13 cellular contexts compared by ENCODE assay signal in genomic region chr10:71667374-71667750, GRCh38. TPM values are rescaled to one million over a fixed set of nuclear protein-coding genes. Genes with fewer than 3 reads are reported as not detected.
A peak's percentile ranks its signal among the peaks of the same experiment; 100 is the strongest.
DNase-seq lines count a peak whose midpoint lies in the region; ATAC-seq, FAIRE-seq and TF ChIP-seq lines count a peak whose summit lies in the region.
"Had no signal": no experiment of that assay in that cellular context is flagged by ENCODE, and none has a peak within 500 bp of the region (broad histone marks: within the 10 kb centered on the region; RNA-seq: fewer than 3 reads in every experiment).

No MANE protein-coding gene starts in this region.

- H3K4me1 ChIP-seq in BLaER1, result peaks cover 34% of the 10 kb centered on the region
- peaks cover 17% of the 10 kb centered on the region for H3K4me1 ChIP-seq in GM12878 (ENCODE audit: control insufficient read depth, insufficient read depth, low read length)
- peaks cover 0 to 4% of the 10 kb centered on the region in 2 donors for H3K4me1 ChIP-seq in left lung
- H3K4me1 ChIP-seq in HAP-1, result no peaks in the 10 kb centered on the region

- H3K9ac ChIP-seq in BLaER1 (no peak overlapping the region), GM12878 (ENCODE audit: control insufficient read depth, insufficient read depth, low read length) (no peak overlapping the region; the same call in 1 of the 2 replicates)

- intact Hi-C loops in GM12878 (cut with micrococcal nuclease; ENCODE audit: unreplicated experiment) (no loop called here), left lung (cut with DNase I) (no loop called here)

- POLR2A ChIA-PET in GM12878 (lab: Charles Lee), result no interaction called here

- TF ChIP-seq RAD21 in GM12878 (IDR thresholded peaks at IDR 0.05; ENCODE audit: insufficient read depth, low read depth, low read length), result no peak

- H3K4me3 ChIP-seq in BLaER1, result no peak overlapping the region
- H3K4me3 ChIP-seq in GM12878, result peak overlapping the region; percentile 4; the same call in 1 of the 2 replicates
- no peak overlapping the region for H3K4me3 ChIP-seq in left lung
- H3K4me3 ChIP-seq in HAP-1, result no peak overlapping the region
- H3K4me3 ChIP-seq: Peyer's patch had no signal

- whole genome bisulfite sequencing in GM12878 (ENCODE audit: insufficient coverage, insufficient replicate concordance, low lambda C conversion rate, missing lambda C conversion rate), result 0% methylated on average over 3 of the region's 5 CpGs

- H3K4me2 ChIP-seq in BLaER1 (peak overlapping the region; percentile 76), GM12878 (ENCODE audit: control insufficient read depth, insufficient read depth) (peak overlapping the region; percentile 38; the same call in 1 of the 2 replicates)

- ATAC-seq in GM12878 (peak; percentile 46), left lung (no peak)

- SMC1A ChIA-PET in GM12878 (lab: Charles Lee; ENCODE audit: uncharacterized antibody, unreplicated experiment), result interaction anchor here (0.5 to 1.8 kb wide), 3 partner anchors 27 to 160 kb away, joined by 5 to 6 read pairs (median 6); no protein-coding TSS in a partner anchor

- CTCF ChIA-PET in GM12878 (lab: Yijun Ruan, JAX), result interaction anchor here (1.7 to 2.5 kb wide), 3 partner anchors 27 to 41 kb away, joined by 8 to 14 read pairs (median 10); no protein-coding TSS in a partner anchor

- H3K36me3 ChIP-seq in BLaER1, result no peaks in the 10 kb centered on the region
- H3K36me3 ChIP-seq in GM12878 (ENCODE audit: control insufficient read depth in 2 of 2, insufficient read depth in 2 of 2, low read length in 1 of 2), result no peaks in the 10 kb centered on the region
- H3K36me3 ChIP-seq in left lung, result no peaks in the 10 kb centered on the region
- H3K36me3 ChIP-seq in HAP-1 (replicated peaks), result no peaks in the 10 kb centered on the region
- H3K36me3 ChIP-seq: Peyer's patch had no signal

- H3K79me2 ChIP-seq in GM12878 (ENCODE audit: control insufficient read depth, insufficient read depth, low read length), result no peaks in the 10 kb centered on the region

- DNase-seq in GM10266 (ENCODE audit: extremely low spot score), result peak; percentile 48
- peak; percentile 22 for DNase-seq in NAMALWA (ENCODE audit: low spot score)
- DNase-seq in GM12878 (ENCODE audit: low read depth, low spot score), result peak; percentile 25
- DNase-seq in SW 1271 (lab: John Stamatoyannopoulos, UW), result no peak
- DNase-seq in left lung, result no peak
- DNase-seq in HAP-1 (ENCODE audit: low spot score in 2 of 2), result no peak
- DNase-seq in NCI-H1092 treated with DMSO at 0.1 percent for 48 hours (lab: John Stamatoyannopoulos, UW), result no peak
- DNase-seq: activated CD4-positive, alpha-beta memory T cell treated with anti-CD3 and anti-CD28 coated beads, Interleukin-2, amount 10 ng/mL, durations not matched to agents 7 days and 5 days; H9; NCI-H226 had no signal

- TF ChIP-seq EP300 in GM12878 (IDR thresholded peaks at IDR 0.05; ENCODE audit: borderline replicate concordance in 1 of 2, control insufficient read depth in 1 of 2, low read depth in 2 of 2, low read length in 2 of 2), result no peak

- no TSS peak for BruUV-seq in GM12878 (replicated peaks; lab: Mats Ljungman, UMichigan)

- TF ChIP-seq CTCF in GM10266 (IDR thresholded peaks at IDR 0.05; ENCODE audit: control insufficient read depth, insufficient read depth, low read depth, missing control alignments), result no peak
- no peak for TF ChIP-seq CTCF in GM12878 (IDR thresholded peaks at IDR 0.05 in 2 of 3, conservative IDR thresholded peaks at IDR 0.05 in 1 of 3; ENCODE audit: control insufficient read depth in 2 of 3, extremely low read depth in 1 of 3, insufficient read depth in 1 of 3, low read depth in 3 of 3, low read length in 3 of 3)
- no peak for TF ChIP-seq CTCF in left lung (IDR thresholded peaks at IDR 0.05)

- TF ChIP-seq POLR2A in GM12878 (IDR thresholded peaks at IDR 0.05; ENCODE audit: low read depth, low read length), result no peak

- no peak overlapping the region for H3K27ac ChIP-seq in BLaER1
- H3K27ac ChIP-seq in GM12878 (ENCODE audit: control insufficient read depth, insufficient read depth), result no peak overlapping the region; the same call in 1 of the 2 replicates
- no peak overlapping the region for H3K27ac ChIP-seq in left lung
- H3K27ac ChIP-seq: Peyer's patch had no signal

- in situ Hi-C loops in GM12878 (cut with MboI), result no loop called here
- in situ Hi-C loops in HAP-1 (cut with MboI; ENCODE audit: low sequenced_read_pairs), result no loop called here

- 0 out of 2 replicates have a peak, but pooled peaks cover 14% of the 10 kb centered on the region for H4K20me1 ChIP-seq in BLaER1
- no peaks in the 10 kb centered on the region for H4K20me1 ChIP-seq in GM12878 (ENCODE audit: control insufficient read depth, insufficient read depth)

- H3K9me3 ChIP-seq in BLaER1 (no peaks in the 10 kb centered on the region), GM12878 (replicated peaks; ENCODE audit: control insufficient read depth, insufficient read depth, low read length) (no peaks in the 10 kb centered on the region), left lung (no peaks in the 10 kb centered on the region), HAP-1 (no peaks in the 10 kb centered on the region)
- H3K9me3 ChIP-seq: Peyer's patch had no signal

- H3K27me3 ChIP-seq in BLaER1 (peaks cover 23% of the 10 kb centered on the region), GM12878 (replicated peaks in 1 of 2; ENCODE audit: control insufficient read depth in 2 of 2, insufficient read depth in 2 of 2, low read length in 1 of 2) (no peaks in the 10 kb centered on the region; a peak in 1 of 4 replicates), left lung (no peaks in the 10 kb centered on the region), HAP-1 (ENCODE audit: low read depth) (no peaks in the 10 kb centered on the region)
- H3K27me3 ChIP-seq: Peyer's patch had no signal

- FAIRE-seq in GM12878 (lab: Jason Lieb, UNC), result peak; percentile 88
- FAIRE-seq: GM18507 had no signal

- RAD21 ChIA-PET in GM12878 (lab: Charles Lee; ENCODE audit: unreplicated experiment), result interaction anchor here (1.0 to 1.6 kb wide), 4 partner anchors 26 to 97 kb away, joined by 3 to 5 read pairs (median 4); no protein-coding TSS in a partner anchor

- H2AFZ ChIP-seq in GM12878 (ENCODE audit: control insufficient read depth, low read depth, low read length), result peak overlapping the region; percentile 86

TF ChIP-seq in GM12878, 131 proteins besides CTCF, POLR2A, EP300 and RAD21:
- TF ChIP-seq YBX1 (IDR thresholded peaks at IDR 0.05) (no peak), IKZF2 (IDR thresholded peaks at IDR 0.05) (peak in 1 of 2 experiments; percentile 10; a peak in 1 of 4 replicates), CHD2 (IDR thresholded peaks at IDR 0.05; ENCODE audit: borderline replicate concordance, low read depth, low read length) (0 out of 2 replicates have a peak, but pooled peaks have one; percentile 24)

RNA-seq across cellular contexts. Expression of gene C10orf105, which starts 52.2 kb away (rescaled TPM):
- total RNA-seq in GM12878 (2013; cell fraction: nucleolus; rRNA removed), result not detected in 2 replicates
- total RNA-seq in GM12878 (2014; rRNA removed) (0.11 TPM in 1 of 2 replicates, not detected in the other), GM12878 (2014; rRNA removed; fragmentation: Illumina TruSeq; extraction: Trizol) (not detected in 2 replicates), GM12878 (2021) (0.03 and 0.05 TPM in 2 replicates), left lung (1 to 10 TPM in 1 of 2 donors, under 1 TPM in 1; 0.17 to 1.0 TPM)
- not detected for polyA plus RNA-seq in GM12878 (2011; ENCODE audit: low read depth)
- polyA plus RNA-seq in GM12878 (2011; rRNA removed) (not detected in 2 replicates), GM12878 (2014; fragmentation: Illumina TruSeq; extraction: Trizol) (0.04 and 0.06 TPM in 2 replicates), GM12878 (2014; fragmentation: Nextera tagmentation; extraction: Ambion mirVana) (not detected), GM12878 (2014; rRNA removed) (0.06 and 0.18 TPM in 2 replicates), GM12878 (2016; fragmentation: Nextera tagmentation; extraction: Ambion mirVana) (not detected)
- polyA plus RNA-seq in GM12878 (2011; cell fraction: cytosol; rRNA removed), result not detected in 2 replicates
- not detected in 2 replicates for polyA plus RNA-seq in GM12878 (2011; cell fraction: nucleus; rRNA removed)
- polyA plus RNA-seq in GM12878 (2012), result 0.03 and 0.04 TPM in 2 replicates
- not detected in 2 replicates for polyA minus RNA-seq in GM12878 (2011; rRNA and poly(A)+ RNA removed)
- not detected in 2 replicates for polyA minus RNA-seq in GM12878 (2011; cell fraction: cytosol; rRNA and poly(A)+ RNA removed)
- not detected in 2 replicates for polyA minus RNA-seq in GM12878 (2011; cell fraction: nucleus; rRNA and poly(A)+ RNA removed)

Comparison
In these comparisons a context has a peak if more than half of its experiments do, and no peak if none do; other contexts are left out.
1. DNase-seq: peak in GM10266 (single experiment), NAMALWA (single experiment) and GM12878 (single experiment); none in SW 1271 (0 of 2), left lung (0 of 2), HAP-1 (0 of 2) and NCI-H1092 treated with DMSO at 0.1 percent for 48 hours (single experiment).